Comparison of ENCODE assay signal across 23 cellular contexts in genomic region chr4:145148980-145149379, GRCh38. TPM values are rescaled to one million over a fixed set of nuclear protein-coding genes. Genes with fewer than 3 reads are reported as not detected.
DNase-seq lines count a peak whose midpoint lies in the region; ATAC-seq and TF ChIP-seq lines count a peak whose summit lies in the region.
"Had no signal": no experiment of that assay in that cellular context is flagged by ENCODE, and none has a peak within 500 bp of the region (broad histone marks: within the 10 kb centered on the region; RNA-seq: fewer than 3 reads in every experiment).

No MANE protein-coding gene starts in this region.

- H3K36me3 ChIP-seq in endodermal cell (ENCODE audit: control insufficient read depth, insufficient read depth, low read length) = peaks cover 92% of the 10 kb centered on the region

- no peak overlapping the region for H3K4me3 Mint-ChIP-seq in activated naive CD8-positive, alpha-beta T cell treated with anti-CD3 and anti-CD28 coated beads, Interleukin-2, amount 50 U/mL, for 24 hours
- no peak overlapping the region for H3K4me3 Mint-ChIP-seq in activated naive CD8-positive, alpha-beta T cell treated with anti-CD3 and anti-CD28 coated beads for 36 hours
- H3K4me3 Mint-ChIP-seq in endodermal cell (no peak overlapping the region), memory B cell (no peak overlapping the region)
- H3K4me3 Mint-ChIP-seq: B cell; CD8-positive, alpha-beta T cell had no signal

- no peaks in the 10 kb centered on the region for H3K9me3 Mint-ChIP-seq in activated naive CD8-positive, alpha-beta T cell treated with anti-CD3 and anti-CD28 coated beads, Interleukin-2, amount 50 U/mL, for 24 hours
- H3K9me3 Mint-ChIP-seq in activated naive CD8-positive, alpha-beta T cell treated with anti-CD3 and anti-CD28 coated beads for 36 hours = no peaks in the 10 kb centered on the region
- H3K9me3 Mint-ChIP-seq in endodermal cell (no peaks in the 10 kb centered on the region), memory B cell (no peaks in the 10 kb centered on the region)
- H3K9me3 Mint-ChIP-seq: CD8-positive, alpha-beta T cell had no signal

- peak; percentile 49 for ATAC-seq in activated naive CD8-positive, alpha-beta T cell treated with anti-CD3 and anti-CD28 coated beads, Interleukin-2, amount 50 U/mL, for 24 hours
- ATAC-seq in memory B cell (ENCODE audit: low read depth) (no peak), left colon (no peak)
- ATAC-seq: CD8-positive, alpha-beta T cell had no signal

- H3K27me3 ChIP-seq in endodermal cell (ENCODE audit: control insufficient read depth, insufficient read depth, low read length, poor library complexity, severe bottlenecking) = no peaks in the 10 kb centered on the region
- H3K27me3 ChIP-seq: SJSA1 had no signal

- H3K27ac Mint-ChIP-seq in activated naive CD8-positive, alpha-beta T cell treated with anti-CD3 and anti-CD28 coated beads, Interleukin-2, amount 50 U/mL, for 24 hours = no peak overlapping the region
- H3K27ac Mint-ChIP-seq in activated naive CD8-positive, alpha-beta T cell treated with anti-CD3 and anti-CD28 coated beads for 36 hours = no peak overlapping the region
- H3K27ac Mint-ChIP-seq in endodermal cell (no peak overlapping the region), memory B cell (peak overlapping the region; percentile 63)
- H3K27ac Mint-ChIP-seq: B cell; CD8-positive, alpha-beta T cell had no signal

- H3K27me3 Mint-ChIP-seq in activated naive CD8-positive, alpha-beta T cell treated with anti-CD3 and anti-CD28 coated beads, Interleukin-2, amount 50 U/mL, for 24 hours = no peaks in the 10 kb centered on the region
- H3K27me3 Mint-ChIP-seq in activated naive CD8-positive, alpha-beta T cell treated with anti-CD3 and anti-CD28 coated beads for 36 hours = no peaks in the 10 kb centered on the region
- H3K27me3 Mint-ChIP-seq in endodermal cell (ENCODE audit: insufficient read depth) = no peaks in the 10 kb centered on the region
- no peaks in the 10 kb centered on the region for H3K27me3 Mint-ChIP-seq in memory B cell
- H3K27me3 Mint-ChIP-seq: B cell had no signal

- no peak for DNase-seq in activated naive CD8-positive, alpha-beta T cell treated with anti-CD3 and anti-CD28 coated beads, Interleukin-2, amount 50 U/mL, for 24 hours
- DNase-seq in activated naive CD8-positive, alpha-beta T cell treated with anti-CD3 and anti-CD28 coated beads for 36 hours = no peak
- DNase-seq in endodermal cell = no peak
- DNase-seq in memory B cell (ENCODE audit: low spot score in 2 of 2) = no peak
- DNase-seq in AG08396 (ENCODE audit: low spot score) = no peak
- no peak for DNase-seq in NCI-H2196 treated with DMSO at 0.1 percent for 48 hours (lab: John Stamatoyannopoulos, UW; ENCODE audit: unreplicated experiment)
- DNase-seq in left colon = no peak
- DNase-seq: Calu3; CD8-positive, alpha-beta T cell; DMS79 treated with DMSO at 0.1 percent for 48 hours; NCI-H1092; NCI-H1417 treated with DMSO at 0.1 percent for 48 hours; NCI-H1694 treated with DMSO at 0.1 percent for 48 hours; NCI-H2081; NCI-H226; NCI-H510A; NCI-H69; Right ventricle myocardium superior; RPMI8226 had no signal

- H3K27ac ChIP-seq in endodermal cell (ENCODE audit: low read depth, low read length) = no peak overlapping the region
- H3K27ac ChIP-seq: C4-2B, HL-60, SJSA1 had no signal

- H3K4me1 ChIP-seq in endodermal cell (ENCODE audit: control insufficient read depth, insufficient read depth, low read length) = no peaks in the 10 kb centered on the region
- H3K4me1 ChIP-seq: SJSA1 had no signal

- intact Hi-C loops in left colon (cut with DNase I, micrococcal nuclease) = no loop called here

- H3K4me1 Mint-ChIP-seq in activated naive CD8-positive, alpha-beta T cell treated with anti-CD3 and anti-CD28 coated beads, Interleukin-2, amount 50 U/mL, for 24 hours = peaks cover under 1% of the 10 kb centered on the region
- peaks cover 9% of the 10 kb centered on the region for H3K4me1 Mint-ChIP-seq in activated naive CD8-positive, alpha-beta T cell treated with anti-CD3 and anti-CD28 coated beads for 36 hours
- H3K4me1 Mint-ChIP-seq in endodermal cell = peaks cover 12% of the 10 kb centered on the region
- H3K4me1 Mint-ChIP-seq in memory B cell = no peaks in the 10 kb centered on the region

- 95 to 100% methylated on average over 2 to 3 of the region's 3 CpGs for WGBS in endodermal cell (ENCODE audit: insufficient coverage in 1 of 2, insufficient read length in 1 of 2), 2 experiments

- H3K4me3 ChIP-seq in endodermal cell (ENCODE audit: low read length) = no peak overlapping the region
- H3K4me3 ChIP-seq: SJSA1 had no signal

- no peak overlapping the region for H3K9ac ChIP-seq in endodermal cell (ENCODE audit: extremely low read depth, low read length, poor library complexity, severe bottlenecking)

- H3K9me3 ChIP-seq in endodermal cell (ENCODE audit: control insufficient read depth, low read length) = no peaks in the 10 kb centered on the region
- H3K9me3 ChIP-seq: SJSA1 had no signal

- TF ChIP-seq CTCF in endodermal cell (conservative IDR thresholded peaks at IDR 0.05) = peak; percentile 7

- peaks cover 68% of the 10 kb centered on the region for H3K36me3 Mint-ChIP-seq in activated naive CD8-positive, alpha-beta T cell treated with anti-CD3 and anti-CD28 coated beads, Interleukin-2, amount 50 U/mL, for 24 hours (ENCODE audit: low read depth)
- peaks cover 44% of the 10 kb centered on the region for H3K36me3 Mint-ChIP-seq in activated naive CD8-positive, alpha-beta T cell treated with anti-CD3 and anti-CD28 coated beads for 36 hours
- H3K36me3 Mint-ChIP-seq in endodermal cell (ENCODE audit: low read depth) = peaks cover 62% of the 10 kb centered on the region
- peaks cover 33% of the 10 kb centered on the region for H3K36me3 Mint-ChIP-seq in memory B cell

RNA-seq across cellular contexts. Expression of gene OTUD4, which starts 31.4 kb away (rescaled TPM):
- 10 to 100 TPM; 54.5 to 59.0 TPM for total RNA-seq in activated naive CD8-positive, alpha-beta T cell treated with anti-CD3 and anti-CD28 coated beads for 36 hours
- 10 to 100 TPM; 49.6 to 55.5 TPM for total RNA-seq in endodermal cell
- polyA plus RNA-seq in endodermal cell (2013, experiment 1 of 2) = 28.3 TPM
- 26.1 TPM for polyA plus RNA-seq in endodermal cell (2013, experiment 2 of 2)
- total RNA-seq in left colon = 10 to 100 TPM; 30.3 to 31.2 TPM

RNA-seq across cellular contexts. Expression of gene ABCE1, which starts 50.9 kb away (rescaled TPM):
- 100 to 1,000 TPM; 198 to 210 TPM for total RNA-seq in activated naive CD8-positive, alpha-beta T cell treated with anti-CD3 and anti-CD28 coated beads for 36 hours
- total RNA-seq in endodermal cell (10 to 100 TPM; 67.2 to 80.7 TPM), left colon (10 to 100 TPM; 24.5 to 35.2 TPM)
- polyA plus RNA-seq in endodermal cell (2013, experiment 1 of 2) = 88.1 TPM
- polyA plus RNA-seq in endodermal cell (2013, experiment 2 of 2) = 82.6 TPM

RNA-seq across cellular contexts. Expression of gene ANAPC10, which starts 51.0 kb away (rescaled TPM):
- 10 to 100 TPM; 28.6 to 29.1 TPM for total RNA-seq in activated naive CD8-positive, alpha-beta T cell treated with anti-CD3 and anti-CD28 coated beads for 36 hours
- total RNA-seq in endodermal cell = 10 to 100 TPM; 25.0 to 29.6 TPM
- polyA plus RNA-seq in endodermal cell (2013, experiment 1 of 2) = 23.2 TPM
- 30.3 TPM for polyA plus RNA-seq in endodermal cell (2013, experiment 2 of 2)
- total RNA-seq in left colon = 10 to 100 TPM in 1 of 2 donors, 1 to 10 TPM in 1; 9.9 to 11.8 TPM
